8 cellular contexts compared by ENCODE assay signal in genomic region chr5:132425009-132425937, GRCh38. TPM values are rescaled to one million over a fixed set of nuclear protein-coding genes. Genes with fewer than 3 reads are reported as not detected.
A peak's percentile ranks its signal among the peaks of the same experiment; 100 is the strongest.
DNase-seq lines count a peak whose midpoint lies in the region; ATAC-seq and TF ChIP-seq lines count a peak whose summit lies in the region.

No MANE protein-coding gene starts in this region.

- H3K27ac Mint-ChIP-seq in activated CD4-positive, alpha-beta T cell treated with anti-CD3 and anti-CD28 coated beads for 36 hours, result peak overlapping the region; percentile 94

- TF ChIP-seq POLR2A in gastrocnemius medialis (IDR thresholded peaks at IDR 0.05), result peak; percentile 19 to 22

- H3K4me1 Mint-ChIP-seq in activated CD4-positive, alpha-beta T cell treated with anti-CD3 and anti-CD28 coated beads for 36 hours, result peaks cover 96% of the 10 kb centered on the region

- peak overlapping the region; percentile 56 for H3K4me3 Mint-ChIP-seq in activated CD4-positive, alpha-beta T cell treated with anti-CD3 and anti-CD28 coated beads for 36 hours

- H3K9me3 ChIP-seq in duodenal mucosa (ENCODE audit: control insufficient read depth in 1 of 2, low read length in 2 of 2), result no peaks in the 10 kb centered on the region
- H3K9me3 ChIP-seq in gastrocnemius medialis, result no peaks in the 10 kb centered on the region

- ATAC-seq in HG03442 (IDR thresholded peaks at IDR 0.05; ENCODE audit: unreplicated experiment) (peak; percentile 47), gastrocnemius medialis (peak in 1 of 2 donors; percentile 30)
- ATAC-seq in activated CD4-positive, alpha-beta T cell treated with anti-CD3 and anti-CD28 coated beads for 36 hours, result peak; percentile 84

- H3K36me3 ChIP-seq in duodenal mucosa (ENCODE audit: control insufficient read depth in 1 of 2, insufficient read depth in 2 of 2, low read length in 2 of 2) (peaks cover 17 to 22% of the 10 kb centered on the region in 2 donors), gastrocnemius medialis (no peaks in the 10 kb centered on the region)

- peak overlapping the region; percentile 90 for H3K27ac ChIP-seq in duodenal mucosa (ENCODE audit: low read depth, low read length)
- peak overlapping the region; percentile 81 to 99 (median 94) for H3K27ac ChIP-seq in gastrocnemius medialis

- H3K4me1 ChIP-seq in duodenal mucosa (ENCODE audit: control insufficient read depth in 1 of 2, insufficient read depth in 2 of 2, low read length in 2 of 2) (peaks cover 95 to 98% of the 10 kb centered on the region in 2 donors), gastrocnemius medialis (peaks cover 91 to 99% of the 10 kb centered on the region in 2 donors)

- no peaks in the 10 kb centered on the region for H3K27me3 Mint-ChIP-seq in activated CD4-positive, alpha-beta T cell treated with anti-CD3 and anti-CD28 coated beads for 36 hours

- H3K9ac ChIP-seq in duodenal mucosa (ENCODE audit: low read depth in 1 of 2, low read length in 2 of 2), result peak overlapping the region; percentile 67 to 78

- DNase-seq in SIG-M5 treated with dmso at 0.1 percent for 504 hours (lab: John Stamatoyannopoulos, UW; ENCODE audit: unreplicated experiment) (peak; percentile 51), SIG-M5 (lab: John Stamatoyannopoulos, UW) (no peak), gastrocnemius medialis (peak in 1 of 2 donors; percentile 47), NCI-H446 treated with DMSO at 0.1 percent for 48 hours (lab: John Stamatoyannopoulos, UW) (no peak), DMS153 treated with DMSO at 0.1 percent for 48 hours (lab: John Stamatoyannopoulos, UW; ENCODE audit: unreplicated experiment) (no peak)
- DNase-seq in activated CD4-positive, alpha-beta T cell treated with anti-CD3 and anti-CD28 coated beads for 36 hours, result peak; percentile 87

- intact Hi-C loops in activated CD4-positive, alpha-beta T cell treated with anti-CD3 and anti-CD28 coated beads for 36 hours (cut with DNase I, micrococcal nuclease), result loop anchor here (1.0 to 10.0 kb wide), 13 partner anchors 14 to 890 kb away; partner anchors contain the start of genes FNIP1 (in 1 of the 2), IRF1 (in 1 of the 2) and RAPGEF6 (in 1 of the 2)
- intact Hi-C loops in gastrocnemius medialis (cut with DNase I; ENCODE audit: low total_unique reads), result loop anchor here (2.0 kb wide), 1 partner anchor 26 kb away; no protein-coding TSS in a partner anchor

- H3K4me3 ChIP-seq in duodenal mucosa (ENCODE audit: low read depth in 1 of 2, low read length in 2 of 2) (peak overlapping the region; percentile 53 to 60), gastrocnemius medialis (no peak overlapping the region)

- in situ Hi-C loops in gastrocnemius medialis (cut with MboI; ENCODE audit: low sequenced_read_pairs in 4 of 4), result loop anchor here in 1 of 4 donors (10.0 kb wide), 1 partner anchor 70 kb away; the partner anchor contains the start of gene IRF1

- CTCF ChIA-PET in activated CD4-positive, alpha-beta T cell treated with anti-CD3 and anti-CD28 coated beads for 36 hours (lab: Charles Lee), result interaction anchor here (0.7 to 13.9 kb wide), 17 partner anchors 10 to 394 kb away, joined by 3 to 89 read pairs (median 5); no protein-coding TSS in a partner anchor

- TF ChIP-seq CTCF in gastrocnemius medialis (IDR thresholded peaks at IDR 0.05 in 4 of 5, conservative IDR thresholded peaks at IDR 0.05 in 1 of 5), result no peak

- POLR2A ChIA-PET in activated CD4-positive, alpha-beta T cell treated with anti-CD3 and anti-CD28 coated beads for 36 hours (lab: Charles Lee), result interaction anchor here (0.6 to 6.4 kb wide), 15 partner anchors 10 to 323 kb away, joined by 3 to 130 read pairs (median 5); partner anchors contain the start of gene IRF1

- H3K27me3 ChIP-seq in duodenal mucosa (ENCODE audit: control insufficient read depth in 1 of 2, insufficient read depth in 2 of 2, low read length in 2 of 2) (no peaks in the 10 kb centered on the region), gastrocnemius medialis (no peaks in the 10 kb centered on the region)

- peaks cover 36% of the 10 kb centered on the region for H3K36me3 Mint-ChIP-seq in activated CD4-positive, alpha-beta T cell treated with anti-CD3 and anti-CD28 coated beads for 36 hours (ENCODE audit: low read depth)

- no peaks in the 10 kb centered on the region for H3K9me3 Mint-ChIP-seq in activated CD4-positive, alpha-beta T cell treated with anti-CD3 and anti-CD28 coated beads for 36 hours (ENCODE audit: low read depth)

RNA-seq across cellular contexts. Expression of gene SLC22A5, which starts 55.8 kb away (rescaled TPM):
- 1 to 10 TPM; 3.7 to 4.9 TPM for total RNA-seq in activated CD4-positive, alpha-beta T cell treated with anti-CD3 and anti-CD28 coated beads for 36 hours
- total RNA-seq in gastrocnemius medialis, result 100 to 1,000 TPM in 1 of 4 donors, 10 to 100 TPM in 3; 56.2 to 116 (median 79.2) TPM

Comparison
In these comparisons a context has a peak if more than half of its experiments do, and no peak if none do; other contexts are left out.
1. DNase-seq: peak in SIG-M5 treated with dmso at 0.1 percent for 504 hours (single experiment) and activated CD4-positive, alpha-beta T cell treated with anti-CD3 and anti-CD28 coated beads for 36 hours (single experiment); none in SIG-M5 (single experiment), NCI-H446 treated with DMSO at 0.1 percent for 48 hours (single experiment) and DMS153 treated with DMSO at 0.1 percent for 48 hours (single experiment).
2. H3K4me3 ChIP-seq: peak in duodenal mucosa (2 of 2); none in gastrocnemius medialis (0 of 4).
3. RNA of gene SLC22A5, which starts 55.8 kb away (total RNA-seq): 56.2 to 116 TPM in gastrocnemius medialis; 3.7 to 4.9 TPM in activated CD4-positive, alpha-beta T cell treated with anti-CD3 and anti-CD28 coated beads for 36 hours; every median in the first group is over 4 times any median in the second.